In genomic region chr18:51196811-51197660, GRCh38 we compare ENCODE assay signal across 8 cellular contexts. TPM values are rescaled to one million over a fixed set of nuclear protein-coding genes. Genes with fewer than 3 reads are reported as not detected.
DNase-seq lines count a peak whose midpoint lies in the region; ATAC-seq, FAIRE-seq and TF ChIP-seq lines count a peak whose summit lies in the region.

No MANE protein-coding gene starts in this region.

- intact Hi-C loops in CD4-positive, alpha-beta T cell (cut with DNase I, micrococcal nuclease), result loop anchor here (1.0 to 10.0 kb wide), 9 partner anchors 18 to 912 kb away; partner anchors contain the start of genes CXXC1 (in 2 of the 2), ME2 (in 2 of the 2), ELAC1 (in 1 of the 2) and MBD1 (in 1 of the 2)

- no peaks in the 10 kb centered on the region for H3K9me3 ChIP-seq in CD4-positive, alpha-beta T cell (ENCODE audit: control insufficient read depth, low read length)

- H3K27ac ChIP-seq in CD4-positive, alpha-beta T cell (ENCODE audit: low read depth, low read length), result peak overlapping the region; percentile 86

- peak in 8 of 10 experiments; percentile 16 to 31 (median 24) for DNase-seq in CD4-positive, alpha-beta T cell
- DNase-seq in bronchial epithelial cell (ENCODE audit: low read depth) (no peak), immature natural killer cell (no peak)
- DNase-seq in stimulated activated CD4-positive, alpha-beta T cell treated with anti-CD3 and anti-CD28 coated beads, Interleukin-12 subunit alpha, Interleukin-12 subunit beta, amount 100 ng/mL, for 48 hours (ENCODE audit: low read depth in 2 of 3, low spot score in 1 of 3), result peak in 2 of 3 donors; percentile 22 to 28

- H3K36me3 Mint-ChIP-seq in CD4-positive, alpha-beta T cell (ENCODE audit: low read depth), result peaks cover 24% of the 10 kb centered on the region
- H3K36me3 Mint-ChIP-seq in immature natural killer cell, result peaks cover 4 to 19% (median 18%) of the 10 kb centered on the region in 3 donors

- no peak for ATAC-seq in CD4-positive, alpha-beta T cell (ENCODE audit: poor library complexity)
- peak; percentile 68 for ATAC-seq in GM19324 (IDR thresholded peaks at IDR 0.05; ENCODE audit: low FRiP score, unreplicated experiment)
- peak; percentile 10 for ATAC-seq in HG03520 (IDR thresholded peaks at IDR 0.05; ENCODE audit: unreplicated experiment)
- ATAC-seq in SK-N-SH treated with all-trans-retinoic acid at 6 μM for 48 hours, result peak; percentile 25
- ATAC-seq in HG03457 (IDR thresholded peaks at IDR 0.05; ENCODE audit: unreplicated experiment), result no peak

- FAIRE-seq in bronchial epithelial cell (lab: Jason Lieb, UNC), result no peak

- POLR2A ChIA-PET in CD4-positive, alpha-beta T cell (lab: Charles Lee), result interaction anchor here (0.7 to 6.2 kb wide), 14 partner anchors 8 to 320 kb away, joined by 3 to 85 read pairs (median 3); partner anchors contain the start of genes ELAC1, ME2 and SMAD4

- no peaks in the 10 kb centered on the region for H3K9me3 Mint-ChIP-seq in CD4-positive, alpha-beta T cell
- no peaks in the 10 kb centered on the region for H3K9me3 Mint-ChIP-seq in immature natural killer cell

- H3K27ac Mint-ChIP-seq in CD4-positive, alpha-beta T cell, result peak overlapping the region; percentile 96
- peak overlapping the region; percentile 66 to 98 (median 96) for H3K27ac Mint-ChIP-seq in immature natural killer cell

- H3K4me3 Mint-ChIP-seq in CD4-positive, alpha-beta T cell, result peak overlapping the region; percentile 94
- peak overlapping the region; percentile 92 to 99 (median 96) for H3K4me3 Mint-ChIP-seq in immature natural killer cell

- H3K4me3 ChIP-seq in bronchial epithelial cell (ENCODE audit: low read depth, low read length), result peak overlapping the region; percentile 92

- no peaks in the 10 kb centered on the region for H3K27me3 ChIP-seq in CD4-positive, alpha-beta T cell (ENCODE audit: control insufficient read depth, insufficient read depth, low read length)
- H3K27me3 ChIP-seq in bronchial epithelial cell (ENCODE audit: control insufficient read depth, insufficient read depth, low read length), result no peaks in the 10 kb centered on the region

- CTCF ChIA-PET in CD4-positive, alpha-beta T cell (lab: Charles Lee), result interaction anchor here (1.3 to 1.7 kb wide), 3 partner anchors 12 to 45 kb away, joined by 4 to 6 read pairs (median 4); no protein-coding TSS in a partner anchor

- H3K27me3 Mint-ChIP-seq in CD4-positive, alpha-beta T cell, result no peaks in the 10 kb centered on the region
- peaks cover 17 to 36% (median 17%) of the 10 kb centered on the region in 3 donors for H3K27me3 Mint-ChIP-seq in immature natural killer cell (ENCODE audit: low read depth in 3 of 3)

- TF ChIP-seq CTCF in CD4-positive, alpha-beta T cell (IDR thresholded peaks at IDR 0.05), result no peak
- TF ChIP-seq CTCF in bronchial epithelial cell (IDR thresholded peaks at IDR 0.05; ENCODE audit: insufficient read depth, low read length, severe bottlenecking), result no peak

- H3K4me1 Mint-ChIP-seq in CD4-positive, alpha-beta T cell (ENCODE audit: low read depth), result peaks cover 40% of the 10 kb centered on the region
- peaks cover 47 to 58% of the 10 kb centered on the region in 2 donors for H3K4me1 Mint-ChIP-seq in immature natural killer cell

- H3K36me3 ChIP-seq in bronchial epithelial cell (ENCODE audit: control insufficient read depth, insufficient read depth, low read length), result no peaks in the 10 kb centered on the region

TF ChIP-seq in SK-N-SH treated with all-trans-retinoic acid at 6 μM for 48 hours, 23 proteins besides CTCF, POLR2A, EP300 and RAD21:
- TF ChIP-seq TOX (CRISPR knock-in tag; IDR thresholded peaks at IDR 0.05; ENCODE audit: borderline replicate concordance), result no peak

RNA-seq across cellular contexts. Expression of gene MEX3C, which starts 0.4 kb away (rescaled TPM):
- total RNA-seq in CD4-positive, alpha-beta T cell, result 10 to 100 TPM; 70.8 to 76.1 TPM
- total RNA-seq in bronchial epithelial cell, result 40.0 and 41.2 TPM in 2 replicates
- 10 to 100 TPM in 2 of 3 donors, 1 to 10 TPM in 1; 10.0 to 18.1 (median 10.7) TPM for polyA plus RNA-seq in immature natural killer cell

Comparison
In these comparisons a context has a peak if more than half of its experiments do, and no peak if none do; other contexts are left out.
1. ATAC-seq: peak in GM19324 (single experiment), HG03520 (single experiment) and SK-N-SH treated with all-trans-retinoic acid at 6 μM for 48 hours (single experiment); none in CD4-positive, alpha-beta T cell (single experiment) and HG03457 (single experiment).
2. DNase-seq: peak in CD4-positive, alpha-beta T cell (8 of 10) and stimulated activated CD4-positive, alpha-beta T cell treated with anti-CD3 and anti-CD28 coated beads, Interleukin-12 subunit alpha, Interleukin-12 subunit beta, amount 100 ng/mL, for 48 hours (2 of 3); none in bronchial epithelial cell (single experiment) and immature natural killer cell (0 of 3).